Comparison of ENCODE assay signal across 6 cellular contexts in genomic region chr1:21996589-21996970, GRCh38. TPM values are rescaled to one million over a fixed set of nuclear protein-coding genes. Genes with fewer than 3 reads are reported as not detected.
"Had no signal": no experiment of that assay in that cellular context is flagged by ENCODE, and none has a peak within 500 bp of the region (broad histone marks: within the 10 kb centered on the region; RNA-seq: fewer than 3 reads in every experiment).

No MANE protein-coding gene starts in this region.

RNA-seq across cellular contexts. Expression of gene CELA3A, which starts 4.9 kb away (rescaled TPM):
- total RNA-seq: activated CD4-positive, alpha-beta memory T cell treated with anti-CD3 and anti-CD28 coated beads, Interleukin-2, amount 10 ng/mL, durations not matched to agents 7 days and 5 days; activated CD8-positive, alpha-beta memory T cell treated with anti-CD3 and anti-CD28 coated beads, Interleukin-2, amount 10 ng/mL, durations not matched to agents 7 days and 5 days; cardiac muscle cell; LHCN-M2; NCI-H460; Right ventricle myocardium superior had no signal
- polyA plus RNA-seq: cardiac muscle cell had no signal

RNA-seq across cellular contexts. Expression of gene CELA3B, which starts 19.8 kb away (rescaled TPM):
- total RNA-seq: activated CD4-positive, alpha-beta memory T cell treated with anti-CD3 and anti-CD28 coated beads, Interleukin-2, amount 10 ng/mL, durations not matched to agents 7 days and 5 days; activated CD8-positive, alpha-beta memory T cell treated with anti-CD3 and anti-CD28 coated beads, Interleukin-2, amount 10 ng/mL, durations not matched to agents 7 days and 5 days; cardiac muscle cell; LHCN-M2; NCI-H460; Right ventricle myocardium superior had no signal
- polyA plus RNA-seq: cardiac muscle cell had no signal
